In the genomic region with DNA sequence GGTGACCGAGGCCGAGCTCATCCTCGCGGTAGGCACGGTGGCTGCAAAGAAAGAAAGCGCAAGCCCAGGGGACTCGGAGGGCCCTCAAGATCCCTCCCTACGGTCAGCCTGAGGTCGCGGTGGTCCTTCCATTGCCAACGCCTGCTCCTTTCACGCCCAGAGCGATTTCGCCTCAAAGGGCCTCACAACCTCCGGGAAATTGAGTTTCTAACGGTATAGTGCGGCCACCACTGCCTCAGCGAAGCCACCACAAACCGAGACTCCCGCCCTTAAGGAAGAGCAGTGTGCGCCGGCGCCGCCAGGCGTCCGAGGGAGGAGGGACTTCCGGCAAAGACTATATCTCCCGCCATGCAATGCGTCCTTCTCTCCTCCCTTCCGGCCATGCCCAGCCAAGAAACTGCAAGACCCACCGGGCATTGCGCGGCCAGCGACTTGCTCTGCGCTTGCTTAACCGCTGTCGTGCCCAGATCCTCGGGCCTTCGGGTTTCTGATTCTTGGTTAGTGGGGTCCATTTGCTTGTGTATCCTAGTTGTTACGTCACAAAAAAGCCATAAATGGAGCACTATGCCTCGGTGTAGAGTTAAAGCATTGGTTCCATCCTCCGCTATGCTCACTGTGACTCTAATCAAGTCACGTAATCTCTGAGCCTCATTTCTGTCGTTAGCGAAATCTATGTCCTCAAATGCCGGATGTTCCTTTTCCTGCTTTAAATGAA, we compare ENCODE assay signal across 8 cellular contexts. TPM values are rescaled to one million over a fixed set of nuclear protein-coding genes. Genes with fewer than 3 reads are reported as not detected.
A peak's percentile ranks its signal among the peaks of the same experiment; 100 is the strongest.
DNase-seq lines count a peak whose midpoint lies in the region; ATAC-seq and TF ChIP-seq lines count a peak whose summit lies in the region.

A gene with protein sequence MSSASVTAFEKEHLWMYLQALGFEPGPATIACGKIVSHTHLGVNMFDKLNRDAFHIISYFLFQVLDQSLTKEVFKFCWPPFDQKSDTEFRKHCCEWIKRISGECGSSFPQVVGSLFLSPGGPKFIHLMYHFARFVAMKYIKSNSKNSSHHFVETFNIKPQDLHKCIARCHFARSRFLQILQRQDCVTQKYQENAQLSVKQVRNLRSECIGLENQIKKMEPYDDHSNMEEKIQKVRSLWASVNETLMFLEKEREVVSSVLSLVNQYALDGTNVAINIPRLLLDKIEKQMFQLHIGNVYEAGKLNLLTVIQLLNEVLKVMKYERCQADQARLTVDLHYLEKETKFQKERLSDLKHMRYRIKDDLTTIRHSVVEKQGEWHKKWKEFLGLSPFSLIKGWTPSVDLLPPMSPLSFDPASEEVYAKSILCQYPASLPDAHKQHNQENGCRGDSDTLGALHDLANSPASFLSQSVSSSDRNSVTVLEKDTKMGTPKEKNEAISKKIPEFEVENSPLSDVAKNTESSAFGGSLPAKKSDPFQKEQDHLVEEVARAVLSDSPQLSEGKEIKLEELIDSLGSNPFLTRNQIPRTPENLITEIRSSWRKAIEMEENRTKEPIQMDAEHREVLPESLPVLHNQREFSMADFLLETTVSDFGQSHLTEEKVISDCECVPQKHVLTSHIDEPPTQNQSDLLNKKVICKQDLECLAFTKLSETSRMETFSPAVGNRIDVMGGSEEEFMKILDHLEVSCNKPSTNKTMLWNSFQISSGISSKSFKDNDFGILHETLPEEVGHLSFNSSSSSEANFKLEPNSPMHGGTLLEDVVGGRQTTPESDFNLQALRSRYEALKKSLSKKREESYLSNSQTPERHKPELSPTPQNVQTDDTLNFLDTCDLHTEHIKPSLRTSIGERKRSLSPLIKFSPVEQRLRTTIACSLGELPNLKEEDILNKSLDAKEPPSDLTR (minus strand): TSS at position 274 of the 715 bp plus-strand sequence. CDS start 253 bp downstream, at position 21.

- H3K27ac Mint-ChIP-seq in activated CD4-positive, alpha-beta T cell treated with anti-CD3 and anti-CD28 coated beads, Interleukin-2, amount 10 ng/mL, durations not matched to agents 7 days and 5 days, result peak within 1 kb of the TSS; percentile 96

- POLR2A ChIA-PET in activated CD4-positive, alpha-beta T cell treated with anti-CD3 and anti-CD28 coated beads, Interleukin-2, amount 10 ng/mL, durations not matched to agents 7 days and 5 days (lab: Charles Lee), result no interaction called here

- H3K9me3 Mint-ChIP-seq in activated CD4-positive, alpha-beta T cell treated with anti-CD3 and anti-CD28 coated beads, Interleukin-2, amount 10 ng/mL, durations not matched to agents 7 days and 5 days, result no peaks in the 10 kb centered on the region

- peak within 1 kb of the TSS; percentile 79 for H3K4me3 ChIP-seq in coronary artery

- peak within 1 kb of the TSS; percentile 94 for H3K4me3 Mint-ChIP-seq in activated CD4-positive, alpha-beta T cell treated with anti-CD3 and anti-CD28 coated beads, Interleukin-2, amount 10 ng/mL, durations not matched to agents 7 days and 5 days

- CTCF ChIA-PET in activated CD4-positive, alpha-beta T cell treated with anti-CD3 and anti-CD28 coated beads, Interleukin-2, amount 10 ng/mL, durations not matched to agents 7 days and 5 days (lab: Charles Lee), result interaction anchor here (0.9 to 1.5 kb wide), 3 partner anchors 17 to 72 kb away, joined by 4 to 5 read pairs (median 5); no protein-coding TSS in a partner anchor

- H3K27ac ChIP-seq in C4-2B (peak within 1 kb of the TSS; percentile 78), coronary artery (peak within 1 kb of the TSS; percentile 86 to 93), layer of hippocampus (ENCODE audit: low read depth, low read length) (peak within 1 kb of the TSS; percentile 77)

- H3K27me3 ChIP-seq in layer of hippocampus (ENCODE audit: control insufficient read depth, insufficient read depth, low read length), result no peaks in the 10 kb centered on the region

- ATAC-seq in GM19328 (IDR thresholded peaks at IDR 0.05; ENCODE audit: unreplicated experiment) (peak; percentile 98), HG03520 (IDR thresholded peaks at IDR 0.05; ENCODE audit: unreplicated experiment) (peak; percentile 97)

- peaks cover 29% of the 10 kb centered on the region for H3K4me1 Mint-ChIP-seq in activated CD4-positive, alpha-beta T cell treated with anti-CD3 and anti-CD28 coated beads, Interleukin-2, amount 10 ng/mL, durations not matched to agents 7 days and 5 days

- no peaks in the 10 kb centered on the region for H3K27me3 Mint-ChIP-seq in activated CD4-positive, alpha-beta T cell treated with anti-CD3 and anti-CD28 coated beads, Interleukin-2, amount 10 ng/mL, durations not matched to agents 7 days and 5 days

- DNase-seq in NCI-H69 (lab: John Stamatoyannopoulos, UW) (peak; percentile 99), coronary artery (ENCODE audit: low spot score) (peak; percentile 98)
- peak; percentile 98 for DNase-seq in activated CD4-positive, alpha-beta T cell treated with anti-CD3 and anti-CD28 coated beads, Interleukin-2, amount 10 ng/mL, durations not matched to agents 7 days and 5 days
- peak; percentile 67 to 87 for DNase-seq in stimulated activated CD4-positive, alpha-beta T cell treated with anti-CD3 and anti-CD28 coated beads, Interleukin-1b, Interleukin-23, amount 100 ng/mL, for 4 hours (ENCODE audit: low read depth in 2 of 2)

- H3K36me3 Mint-ChIP-seq in activated CD4-positive, alpha-beta T cell treated with anti-CD3 and anti-CD28 coated beads, Interleukin-2, amount 10 ng/mL, durations not matched to agents 7 days and 5 days (ENCODE audit: low read depth), result peaks cover 15% of the 10 kb centered on the region

- TF ChIP-seq CTCF in C4-2B (conservative IDR thresholded peaks at IDR 0.05) (no peak; the same call in 1 of the 2 replicates), coronary artery (IDR thresholded peaks at IDR 0.05) (peak; percentile 44)

RNA-seq across cellular contexts. Expression of the gene that starts here (rescaled TPM):
- 10 to 100 TPM; 25.0 to 26.2 TPM for total RNA-seq in activated CD4-positive, alpha-beta T cell treated with anti-CD3 and anti-CD28 coated beads, Interleukin-2, amount 10 ng/mL, durations not matched to agents 7 days and 5 days

Comparison
In these comparisons a context has a peak if more than half of its experiments do, and no peak if none do; other contexts are left out.
1. Peak in every context shown above with its lines: DNase-seq, ATAC-seq, H3K4me3 ChIP-seq and H3K27ac ChIP-seq.